In the genomic region with DNA sequence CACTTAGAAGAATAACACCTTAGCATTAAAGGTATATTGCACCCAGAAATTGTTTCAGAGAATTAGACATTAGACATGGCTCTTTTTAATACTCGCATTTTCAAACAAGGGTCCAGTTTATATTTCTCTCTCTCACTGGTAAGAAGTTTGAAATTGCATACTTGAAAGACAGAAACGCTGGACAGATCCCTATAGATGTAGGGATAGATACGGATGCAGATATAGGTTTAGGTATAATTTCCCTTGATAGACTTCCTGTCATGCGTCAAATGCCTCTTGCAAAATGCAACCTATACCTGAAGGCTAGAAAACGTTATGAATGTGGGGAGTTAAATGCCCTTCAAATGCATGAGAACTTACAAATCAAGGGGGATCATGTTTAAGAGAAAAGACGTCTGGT, we compare ENCODE assay signal across 24 cellular contexts.
"Had no signal": no experiment of that assay in that cellular context is flagged by ENCODE, and none has a peak within 500 bp of the region (broad histone marks: within the 10 kb centered on the region; RNA-seq: fewer than 3 reads in every experiment).

No MANE protein-coding gene starts in this region.

- ATAC-seq: naive thymus-derived CD8-positive, alpha-beta T cell; natural killer cell treated with Interleukin-12 subunit alpha and Interleukin-12 subunit beta and Interleukin-15 and Interleukin-18, amount 100 ng/mL, for 72 hours; pancreas; right cardiac atrium; right lobe of liver; stimulated activated effector memory CD8-positive, alpha-beta T cell treated with anti-CD3 and anti-CD28 coated beads, Interleukin-12 subunit alpha, Interleukin-12 subunit beta, amount 100 ng/mL, for 72 hours; stimulated activated naive B cell treated with anti-CD40 and anti-IgM and Interleukin-4, amounts not matched to agents 10 μg/mL and 1 μg/mL and 100 μg/mL, for 72 hours; upper lobe of right lung had no signal

- H3K4me1 ChIP-seq: pancreas, prostate gland, right lobe of liver, sigmoid colon, stomach, testis, tibial artery, transverse colon, upper lobe of right lung, uterus had no signal

- H3K27ac ChIP-seq: neutrophil, pancreas, prostate gland, right lobe of liver, sigmoid colon, stomach, testis, tibial artery, transverse colon, upper lobe of right lung, uterus had no signal

- H3K4me3 ChIP-seq: pancreas, prostate gland, right lobe of liver, sigmoid colon, stomach, testis, tibial artery, transverse colon, upper lobe of right lung, uterus had no signal

- H3K9me3 ChIP-seq: neutrophil, pancreas, prostate gland, right lobe of liver, sigmoid colon, stomach, testis, tibial artery, transverse colon, upper lobe of right lung, uterus had no signal

- H3K27me3 ChIP-seq: neutrophil, pancreas, right lobe of liver, sigmoid colon, stomach, testis, tibial artery, transverse colon had no signal

- FAIRE-seq: pancreas, small intestine had no signal

- DNase-seq: naive thymus-derived CD8-positive, alpha-beta T cell; nephron progenitor cell; nucleus accumbens; pancreas; right cardiac atrium; right lobe of liver; sigmoid colon; small intestine; stimulated activated CD4-positive, alpha-beta T cell treated with anti-CD3 and anti-CD28 coated beads, Interleukin-15, amount 100 ng/mL, for 24 hours; stimulated activated CD4-positive, alpha-beta T cell treated with anti-CD3 and anti-CD28 coated beads, Interleukin-2, amount 100 ng/mL, for 24 hours; stimulated activated CD4-positive, alpha-beta T cell treated with anti-CD3 and anti-CD28 coated beads, Interleukin-2, amount 100 ng/mL, for 48 hours; stimulated activated CD4-positive, alpha-beta T cell treated with anti-CD3 and anti-CD28 coated beads, Interleukin-4, amount 100 ng/mL, for 24 hours; stimulated activated naive B cell treated with anti-CD40 and anti-IgM and Interleukin-4, amounts not matched to agents 10 μg/mL and 1 μg/mL and 100 μg/mL, for 72 hours; stimulated activated naive CD4-positive, alpha-beta T cell treated with Interleukin-2 at 50 U/mL for 16 hours; stomach; testis; tibial artery; transverse colon; upper lobe of right lung; uterus had no signal

- H3K36me3 ChIP-seq: neutrophil, pancreas, prostate gland, right lobe of liver, sigmoid colon, stomach, tibial artery, transverse colon, upper lobe of right lung, uterus had no signal
